ENCODE assay signal across 11 cellular contexts in genomic region chr9:134442486-134443168, GRCh38.
DNase-seq lines count a peak whose midpoint lies in the region; ATAC-seq, FAIRE-seq and TF ChIP-seq lines count a peak whose summit lies in the region.
"Had no signal": no experiment of that assay in that cellular context is flagged by ENCODE, and none has a peak within 500 bp of the region (broad histone marks: within the 10 kb centered on the region; RNA-seq: fewer than 3 reads in every experiment).

No MANE protein-coding gene starts in this region.

- no peak for TF ChIP-seq POLR2A in suprapubic skin (IDR thresholded peaks at IDR 0.05)

- no peak for FAIRE-seq in RCC 7860 (lab: Jason Lieb, UNC)

- H3K27me3 Mint-ChIP-seq in WTC11 (ENCODE audit: low read depth): no peaks in the 10 kb centered on the region
- H3K27me3 Mint-ChIP-seq in stimulated activated naive B cell treated with anti-CD40 and anti-IgM and Interleukin-4, amounts not matched to agents 10 μg/mL and 1 μg/mL and 100 μg/mL, for 72 hours: peaks cover 26 to 40% of the 10 kb centered on the region in 2 donors

- peaks cover 44% of the 10 kb centered on the region for H3K4me1 ChIP-seq in suprapubic skin

- no peak overlapping the region for H3K27ac ChIP-seq in suprapubic skin

- WGBS in suprapubic skin: 12% methylated on average over 5 of the region's 21 CpGs

- H3K27me3 ChIP-seq in suprapubic skin: no peaks in the 10 kb centered on the region

- peaks cover 7% of the 10 kb centered on the region for H3K9me3 Mint-ChIP-seq in WTC11
- H3K9me3 Mint-ChIP-seq in stimulated activated naive B cell treated with anti-CD40 and anti-IgM and Interleukin-4, amounts not matched to agents 10 μg/mL and 1 μg/mL and 100 μg/mL, for 72 hours: peaks cover 0 to 2% of the 10 kb centered on the region in 2 donors

- no peaks in the 10 kb centered on the region for H3K36me3 ChIP-seq in suprapubic skin

- TF ChIP-seq CTCF in suprapubic skin (IDR thresholded peaks at IDR 0.05) (no peak), WTC11 (IDR thresholded peaks at IDR 0.05) (no peak)

- POLR2A ChIA-PET in WTC11 (lab: Charles Lee): interaction anchor here (0.6 kb wide), 1 partner anchor 272 kb away, joined by 3 read pairs; no protein-coding TSS in a partner anchor

- no peaks in the 10 kb centered on the region for H3K4me1 Mint-ChIP-seq in WTC11
- peaks cover 14 to 27% of the 10 kb centered on the region in 2 donors for H3K4me1 Mint-ChIP-seq in stimulated activated naive B cell treated with anti-CD40 and anti-IgM and Interleukin-4, amounts not matched to agents 10 μg/mL and 1 μg/mL and 100 μg/mL, for 72 hours
- H3K4me1 Mint-ChIP-seq: endodermal cell had no signal

- no peak overlapping the region for H3K4me3 ChIP-seq in suprapubic skin

- intact Hi-C loops in left ventricle myocardium superior (cut with micrococcal nuclease): no loop called here

- H3K9me3 ChIP-seq in suprapubic skin: no peaks in the 10 kb centered on the region

- peak; percentile 73 for DNase-seq in AG08395 (ENCODE audit: low spot score)
- DNase-seq in EH (ENCODE audit: low read depth): peak; percentile 71
- DNase-seq in T1000 (lab: John Stamatoyannopoulos, UW): peak; percentile 3
- no peak for DNase-seq in left ventricle myocardium superior
- no peak for DNase-seq in suprapubic skin (ENCODE audit: low spot score in 2 of 2)
- no peak for DNase-seq in RCC 7860 (ENCODE audit: low spot score)
- DNase-seq in WTC11 (ENCODE audit: low spot score): no peak
- DNase-seq in stimulated activated naive B cell treated with anti-CD40 and anti-IgM and Interleukin-4, amounts not matched to agents 10 μg/mL and 1 μg/mL and 100 μg/mL, for 72 hours: no peak

- TF ChIP-seq EP300 in suprapubic skin (IDR thresholded peaks at IDR 0.05): no peak

- H3K4me3 Mint-ChIP-seq in WTC11: no peak overlapping the region
- no peak overlapping the region for H3K4me3 Mint-ChIP-seq in stimulated activated naive B cell treated with anti-CD40 and anti-IgM and Interleukin-4, amounts not matched to agents 10 μg/mL and 1 μg/mL and 100 μg/mL, for 72 hours
- H3K4me3 Mint-ChIP-seq: endodermal cell had no signal

- no peak overlapping the region for H3K27ac Mint-ChIP-seq in WTC11
- no peak overlapping the region for H3K27ac Mint-ChIP-seq in stimulated activated naive B cell treated with anti-CD40 and anti-IgM and Interleukin-4, amounts not matched to agents 10 μg/mL and 1 μg/mL and 100 μg/mL, for 72 hours
- H3K27ac Mint-ChIP-seq: endodermal cell; progenitor cell of endocrine pancreas; T-helper 2 cell treated with Interferon-gamma antibody and Interleukin-4, amounts not matched to agents 5 μg/mL and 100 μg/mL, for 36 hours had no signal

- ATAC-seq in left ventricle myocardium superior (peak; percentile 5), WTC11 (no peak)
- no peak for ATAC-seq in stimulated activated naive B cell treated with anti-CD40 and anti-IgM and Interleukin-4, amounts not matched to agents 10 μg/mL and 1 μg/mL and 100 μg/mL, for 72 hours (replicated peaks)

- 0 out of 2 replicates have a peak, but pooled peaks cover 2% of the 10 kb centered on the region for H3K36me3 Mint-ChIP-seq in WTC11
- peaks cover 0 to 4% of the 10 kb centered on the region in 2 donors for H3K36me3 Mint-ChIP-seq in stimulated activated naive B cell treated with anti-CD40 and anti-IgM and Interleukin-4, amounts not matched to agents 10 μg/mL and 1 μg/mL and 100 μg/mL, for 72 hours

- CTCF ChIA-PET in WTC11 (lab: Charles Lee): interaction anchor here (0.6 to 2.3 kb wide), 43 partner anchors 10 to 897 kb away, joined by 3 to 54 read pairs (median 4); no protein-coding TSS in a partner anchor

TF ChIP-seq in WTC11, 78 proteins besides CTCF, POLR2A, EP300 and RAD21 (continues in another document):
- TF ChIP-seq, protein P1, sequence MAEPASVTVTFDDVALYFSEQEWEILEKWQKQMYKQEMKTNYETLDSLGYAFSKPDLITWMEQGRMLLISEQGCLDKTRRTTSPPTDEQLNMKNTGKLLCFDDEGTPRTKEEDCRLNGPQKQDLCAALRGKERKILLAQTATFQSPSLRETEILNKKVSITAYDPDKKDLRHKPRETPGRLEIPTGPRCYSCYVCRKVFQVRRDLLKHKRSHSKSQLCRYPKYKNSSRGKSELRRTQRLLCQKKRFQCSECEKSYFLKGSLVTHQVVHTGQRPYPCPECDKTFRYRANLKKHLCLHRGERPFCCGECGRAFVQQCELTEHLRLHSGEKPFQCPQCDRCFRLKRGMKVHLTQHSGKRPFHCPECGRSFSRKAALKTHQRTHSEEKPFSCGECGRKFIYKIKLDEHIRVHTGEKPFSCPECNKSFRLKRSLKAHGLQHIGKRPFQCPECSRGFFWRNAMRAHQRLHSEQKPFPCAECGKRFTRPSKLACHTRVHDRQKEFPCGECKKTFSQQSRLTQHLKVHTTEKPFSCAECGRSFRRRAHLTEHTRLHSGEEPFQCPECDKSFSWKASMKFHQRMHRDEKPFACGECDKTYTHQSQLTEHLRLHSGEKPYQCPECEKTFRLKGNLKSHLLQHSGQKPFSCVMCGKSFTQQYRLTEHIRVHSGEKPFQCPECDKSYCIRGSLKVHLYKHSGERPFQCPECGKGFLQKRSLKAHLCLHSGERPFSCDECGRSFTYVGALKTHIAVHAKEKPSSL (CRISPR knock-in tag; conservative IDR thresholded peaks at IDR 0.05): no peak
- TF ChIP-seq ZBTB43 (CRISPR knock-in tag; IDR thresholded peaks at IDR 0.05): no peak
- no peak for TF ChIP-seq STAT6 (CRISPR knock-in tag; conservative IDR thresholded peaks at IDR 0.05; ENCODE audit: low read depth)
- no peak for TF ChIP-seq CREB1 (CRISPR knock-in tag; IDR thresholded peaks at IDR 0.05)
- TF ChIP-seq, protein P2, sequence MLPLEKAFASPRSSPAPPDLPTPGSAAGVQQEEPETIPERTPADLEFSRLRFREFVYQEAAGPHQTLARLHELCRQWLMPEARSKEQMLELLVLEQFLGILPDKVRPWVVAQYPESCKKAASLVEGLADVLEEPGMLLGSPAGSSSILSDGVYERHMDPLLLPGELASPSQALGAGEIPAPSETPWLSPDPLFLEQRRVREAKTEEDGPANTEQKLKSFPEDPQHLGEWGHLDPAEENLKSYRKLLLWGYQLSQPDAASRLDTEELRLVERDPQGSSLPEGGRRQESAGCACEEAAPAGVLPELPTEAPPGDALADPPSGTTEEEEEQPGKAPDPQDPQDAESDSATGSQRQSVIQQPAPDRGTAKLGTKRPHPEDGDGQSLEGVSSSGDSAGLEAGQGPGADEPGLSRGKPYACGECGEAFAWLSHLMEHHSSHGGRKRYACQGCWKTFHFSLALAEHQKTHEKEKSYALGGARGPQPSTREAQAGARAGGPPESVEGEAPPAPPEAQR (CRISPR knock-in tag; IDR thresholded peaks at IDR 0.05): no peak
- no peak for TF ChIP-seq ATF3 (CRISPR knock-in tag; conservative IDR thresholded peaks at IDR 0.05)
- TF ChIP-seq, protein P3, sequence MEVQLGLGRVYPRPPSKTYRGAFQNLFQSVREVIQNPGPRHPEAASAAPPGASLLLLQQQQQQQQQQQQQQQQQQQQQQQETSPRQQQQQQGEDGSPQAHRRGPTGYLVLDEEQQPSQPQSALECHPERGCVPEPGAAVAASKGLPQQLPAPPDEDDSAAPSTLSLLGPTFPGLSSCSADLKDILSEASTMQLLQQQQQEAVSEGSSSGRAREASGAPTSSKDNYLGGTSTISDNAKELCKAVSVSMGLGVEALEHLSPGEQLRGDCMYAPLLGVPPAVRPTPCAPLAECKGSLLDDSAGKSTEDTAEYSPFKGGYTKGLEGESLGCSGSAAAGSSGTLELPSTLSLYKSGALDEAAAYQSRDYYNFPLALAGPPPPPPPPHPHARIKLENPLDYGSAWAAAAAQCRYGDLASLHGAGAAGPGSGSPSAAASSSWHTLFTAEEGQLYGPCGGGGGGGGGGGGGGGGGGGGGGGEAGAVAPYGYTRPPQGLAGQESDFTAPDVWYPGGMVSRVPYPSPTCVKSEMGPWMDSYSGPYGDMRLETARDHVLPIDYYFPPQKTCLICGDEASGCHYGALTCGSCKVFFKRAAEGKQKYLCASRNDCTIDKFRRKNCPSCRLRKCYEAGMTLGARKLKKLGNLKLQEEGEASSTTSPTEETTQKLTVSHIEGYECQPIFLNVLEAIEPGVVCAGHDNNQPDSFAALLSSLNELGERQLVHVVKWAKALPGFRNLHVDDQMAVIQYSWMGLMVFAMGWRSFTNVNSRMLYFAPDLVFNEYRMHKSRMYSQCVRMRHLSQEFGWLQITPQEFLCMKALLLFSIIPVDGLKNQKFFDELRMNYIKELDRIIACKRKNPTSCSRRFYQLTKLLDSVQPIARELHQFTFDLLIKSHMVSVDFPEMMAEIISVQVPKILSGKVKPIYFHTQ (CRISPR knock-in tag; IDR thresholded peaks at IDR 0.05): no peak

Comparison
In these comparisons a context has a peak if more than half of its experiments do, and no peak if none do; other contexts are left out.
1. DNase-seq: peak in AG08395 (single experiment), EH (single experiment) and T1000 (single experiment); none in left ventricle myocardium superior (single experiment), suprapubic skin (0 of 2), RCC 7860 (single experiment), WTC11 (single experiment) and stimulated activated naive B cell treated with anti-CD40 and anti-IgM and Interleukin-4, amounts not matched to agents 10 μg/mL and 1 μg/mL and 100 μg/mL, for 72 hours (single experiment).